Comparison of ENCODE assay signal across 8 cellular contexts in genomic region chr14:20469242-20469889, GRCh38. TPM values are rescaled to one million over a fixed set of nuclear protein-coding genes. Genes with fewer than 3 reads are reported as not detected.
A peak's percentile ranks its signal among the peaks of the same experiment; 100 is the strongest.
DNase-seq lines count a peak whose midpoint lies in the region; ATAC-seq and TF ChIP-seq lines count a peak whose summit lies in the region.

Gene PNP (plus strand): TSS chr14:20469406. CDS start chr14:20469525, 119 bp downstream.

- H3K27ac ChIP-seq in SU-DHL-6 (ENCODE audit: low read depth, low read length) (peak within 1 kb of the TSS; percentile 54), parathyroid adenoma (peak within 1 kb of the TSS; percentile 75), tibial artery (peak within 1 kb of the TSS; percentile 79 to 89)

- H3K27me3 ChIP-seq in SU-DHL-6 (ENCODE audit: low read length): no peaks in the 10 kb centered on the region
- H3K27me3 ChIP-seq in parathyroid adenoma (ENCODE audit: control insufficient read depth, insufficient read depth, low read length): no peaks in the 10 kb centered on the region
- H3K27me3 ChIP-seq in tibial artery: no peaks in the 10 kb centered on the region

- no peaks in the 10 kb centered on the region; the same call in 1 of the 2 replicates for H4K20me1 ChIP-seq in SU-DHL-6 (ENCODE audit: low read depth, low read length)

- no peak for TF ChIP-seq CTCF in GM12875 (IDR thresholded peaks at IDR 0.05; ENCODE audit: borderline replicate concordance, insufficient read depth, low read depth, low read length)
- TF ChIP-seq CTCF in SU-DHL-6 (IDR thresholded peaks at IDR 0.05; ENCODE audit: insufficient read depth, low read length, poor library complexity, severe bottlenecking): no peak
- TF ChIP-seq CTCF in parathyroid adenoma (IDR thresholded peaks at IDR 0.05): no peak
- no peak for TF ChIP-seq CTCF in tibial artery (IDR thresholded peaks at IDR 0.05)

- H3K79me2 ChIP-seq in SU-DHL-6 (ENCODE audit: insufficient read depth, low read length) (peaks cover 40% of the 10 kb centered on the region), parathyroid adenoma (no peaks in the 10 kb centered on the region)

- H3K4me1 ChIP-seq in parathyroid adenoma (peaks cover 3% of the 10 kb centered on the region), tibial artery (peaks cover 0 to 18% (median 10%) of the 10 kb centered on the region in 4 donors)

- no peaks in the 10 kb centered on the region; the same call in 1 of the 2 replicates for H3F3A ChIP-seq in SU-DHL-6 (ENCODE audit: insufficient read depth)

- peaks cover 32% of the 10 kb centered on the region for H3K36me3 Mint-ChIP-seq in activated naive CD8-positive, alpha-beta T cell treated with anti-CD3 and anti-CD28 coated beads, Interleukin-2, amount 10 ng/mL, durations not matched to agents 7 days and 5 days

- H3K4me3 ChIP-seq in GM12875 (ENCODE audit: low read depth, low read length): peak within 1 kb of the TSS; percentile 77
- peak within 1 kb of the TSS; percentile 56 for H3K4me3 ChIP-seq in SU-DHL-6 (ENCODE audit: insufficient read depth, low read length, poor library complexity, severe bottlenecking)
- peak within 1 kb of the TSS; percentile 67 for H3K4me3 ChIP-seq in parathyroid adenoma (ENCODE audit: low read depth, low read length)
- peak within 1 kb of the TSS; percentile 56 to 79 for H3K4me3 ChIP-seq in tibial artery

- H3K4me2 ChIP-seq in SU-DHL-6 (ENCODE audit: low read depth, low read length, poor library complexity, severe bottlenecking) (peak within 1 kb of the TSS; percentile 98), parathyroid adenoma (ENCODE audit: low read length) (peak within 1 kb of the TSS; percentile 79)

- no peaks in the 10 kb centered on the region for H3K27me3 Mint-ChIP-seq in activated naive CD8-positive, alpha-beta T cell treated with anti-CD3 and anti-CD28 coated beads, Interleukin-2, amount 10 ng/mL, durations not matched to agents 7 days and 5 days

- H3K9me2 ChIP-seq in SU-DHL-6 (replicated peaks; ENCODE audit: insufficient read depth, low read length): no peaks in the 10 kb centered on the region

- H3K36me3 ChIP-seq in SU-DHL-6 (ENCODE audit: low read length): peaks cover 12% of the 10 kb centered on the region; the same call in 1 of the 2 replicates
- H3K36me3 ChIP-seq in parathyroid adenoma (ENCODE audit: control insufficient read depth, insufficient read depth, low read length): no peaks in the 10 kb centered on the region
- peaks cover 0 to 13% (median 13%) of the 10 kb centered on the region in 3 donors for H3K36me3 ChIP-seq in tibial artery

- H3K27ac Mint-ChIP-seq in activated naive CD8-positive, alpha-beta T cell treated with anti-CD3 and anti-CD28 coated beads, Interleukin-2, amount 10 ng/mL, durations not matched to agents 7 days and 5 days: peak within 1 kb of the TSS; percentile 99

- H3K4me3 Mint-ChIP-seq in activated naive CD8-positive, alpha-beta T cell treated with anti-CD3 and anti-CD28 coated beads, Interleukin-2, amount 10 ng/mL, durations not matched to agents 7 days and 5 days: peak within 1 kb of the TSS; percentile 99

- POLR2A ChIA-PET in activated naive CD8-positive, alpha-beta T cell treated with anti-CD3 and anti-CD28 coated beads, Interleukin-2, amount 10 ng/mL, durations not matched to agents 7 days and 5 days (lab: Charles Lee): interaction anchor here (0.6 to 3.1 kb wide), 21 partner anchors 8 to 212 kb away, joined by 3 to 36 read pairs (median 6); partner anchors contain the start of genes APEX1, CCNB1IP1, OSGEP and PARP2

- H3K9me3 Mint-ChIP-seq in activated naive CD8-positive, alpha-beta T cell treated with anti-CD3 and anti-CD28 coated beads, Interleukin-2, amount 10 ng/mL, durations not matched to agents 7 days and 5 days: no peaks in the 10 kb centered on the region

- H2AFZ ChIP-seq in SU-DHL-6 (ENCODE audit: low read depth, low read length, severe bottlenecking): peak within 1 kb of the TSS; percentile 73
- peak within 1 kb of the TSS; percentile 92 for H2AFZ ChIP-seq in parathyroid adenoma

- DNase-seq in NCI-H1417 (lab: John Stamatoyannopoulos, UW) (peak; percentile 94 to 97 (median 97)), Right ventricle myocardium inferior (ENCODE audit: missing footprints) (peak; percentile 93), tibial artery (peak; percentile 88 to 93)
- peak; percentile 86 for DNase-seq in activated naive CD8-positive, alpha-beta T cell treated with anti-CD3 and anti-CD28 coated beads, Interleukin-2, amount 10 ng/mL, durations not matched to agents 7 days and 5 days

- peak within 1 kb of the TSS; percentile 89 for H3K9ac ChIP-seq in SU-DHL-6 (ENCODE audit: low read length)
- H3K9ac ChIP-seq in parathyroid adenoma: peak within 1 kb of the TSS; percentile 13

- H3K9me3 ChIP-seq in SU-DHL-6 (ENCODE audit: insufficient read depth, low read length) (no peaks in the 10 kb centered on the region), parathyroid adenoma (ENCODE audit: control insufficient read depth, low read length) (no peaks in the 10 kb centered on the region), tibial artery (no peaks in the 10 kb centered on the region)

- intact Hi-C loops in Right ventricle myocardium inferior (cut with DNase I) (no loop called here), tibial artery (cut with DNase I; ENCODE audit: low total_unique reads) (loop anchor here (5.0 kb wide), 1 partner anchor 213 kb away; the partner anchor contains the start of gene RNASE4)

- ATAC-seq in HG02763 (IDR thresholded peaks at IDR 0.05; ENCODE audit: unreplicated experiment) (peak; percentile 93), Right ventricle myocardium inferior (peak; percentile 96)
- peak; percentile 94 for ATAC-seq in activated naive CD8-positive, alpha-beta T cell treated with anti-CD3 and anti-CD28 coated beads, Interleukin-2, amount 10 ng/mL, durations not matched to agents 7 days and 5 days (ENCODE audit: low read depth)

- peaks cover 42% of the 10 kb centered on the region for H3K4me1 Mint-ChIP-seq in activated naive CD8-positive, alpha-beta T cell treated with anti-CD3 and anti-CD28 coated beads, Interleukin-2, amount 10 ng/mL, durations not matched to agents 7 days and 5 days

RNA-seq across cellular contexts. Expression of gene PNP, which starts in this region (rescaled TPM):
- 100 to 1,000 TPM; 135 to 141 TPM for total RNA-seq in activated naive CD8-positive, alpha-beta T cell treated with anti-CD3 and anti-CD28 coated beads, Interleukin-2, amount 10 ng/mL, durations not matched to agents 7 days and 5 days
- total RNA-seq in Right ventricle myocardium inferior: 7.6 TPM

Comparison
In these comparisons a context has a peak if more than half of its experiments do, and no peak if none do; other contexts are left out.
1. Peak in every context shown above with its lines: DNase-seq, ATAC-seq, H3K4me3 ChIP-seq and H3K27ac ChIP-seq.
2. RNA of gene PNP (total RNA-seq): 135 to 141 TPM in activated naive CD8-positive, alpha-beta T cell treated with anti-CD3 and anti-CD28 coated beads, Interleukin-2, amount 10 ng/mL, durations not matched to agents 7 days and 5 days; 7.6 TPM in Right ventricle myocardium inferior (single experiment); every median in the first group is over 10 times any median in the second.